In genomic region chr4:4868506-4869379, GRCh38 we compare ENCODE assay signal across 1 cellular context.
TF ChIP-seq lines count a peak whose summit lies in the region.

No MANE protein-coding gene starts in this region.

TF ChIP-seq in H1, 55 proteins besides CTCF, POLR2A, EP300 and RAD21:
- no peak for TF ChIP-seq SRF (IDR thresholded peaks at IDR 0.05; ENCODE audit: low read depth, low read length)
- peak; percentile 41; the same call in 1 of the 2 replicates for TF ChIP-seq CBX8 (IDR thresholded peaks at IDR 0.05; ENCODE audit: borderline replicate concordance, low read depth, low read length)
- TF ChIP-seq RNF2 (IDR thresholded peaks at IDR 0.05; ENCODE audit: borderline replicate concordance, low read depth, low read length, missing control alignments, poor library complexity, severe bottlenecking) = peak; percentile 75
